ENCODE assay signal across 12 cellular contexts in the genomic region with DNA sequence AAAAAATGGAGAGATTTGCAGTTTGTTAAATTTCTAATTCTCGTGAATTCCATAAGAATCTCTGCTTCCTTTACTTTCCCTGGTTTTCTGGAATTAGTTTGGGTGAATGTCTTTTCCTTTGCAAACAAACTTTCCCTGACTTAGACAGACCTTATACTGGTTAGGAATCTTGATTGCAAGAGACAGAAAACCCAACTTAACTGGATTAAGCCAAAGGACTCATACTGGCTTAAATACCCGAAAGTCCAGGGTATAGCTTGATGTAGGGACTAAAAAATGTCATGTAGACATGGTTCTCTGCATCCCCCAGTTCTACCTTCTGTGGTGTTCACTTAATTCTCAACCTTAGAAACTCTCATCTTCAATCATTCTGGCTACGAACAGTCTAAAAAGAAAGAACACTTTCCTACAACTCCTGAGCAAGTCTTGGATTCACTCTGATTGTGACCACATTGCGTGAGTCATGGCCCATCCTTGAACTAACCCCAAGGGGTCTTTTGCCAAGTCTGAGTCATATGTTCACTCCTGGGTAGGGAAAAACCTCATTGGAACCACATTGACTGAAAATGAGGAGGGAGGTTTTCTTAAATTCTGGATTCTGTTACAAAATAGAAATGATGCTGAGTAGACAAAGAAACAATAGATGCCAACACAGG.
A peak's percentile ranks its signal among the peaks of the same experiment; 100 is the strongest.
DNase-seq lines count a peak whose midpoint lies in the region; ATAC-seq and TF ChIP-seq lines count a peak whose summit lies in the region.
"Had no signal": no experiment of that assay in that cellular context is flagged by ENCODE, and none has a peak within 500 bp of the region (broad histone marks: within the 10 kb centered on the region; RNA-seq: fewer than 3 reads in every experiment).

No MANE protein-coding gene starts in this region.

- POLR2A ChIA-PET in CD4-positive, alpha-beta T cell (lab: Charles Lee), result no interaction called here

- no peaks in the 10 kb centered on the region for H3K27me3 ChIP-seq in CD4-positive, alpha-beta T cell (ENCODE audit: control insufficient read depth, insufficient read depth, low read length)
- H3K27me3 ChIP-seq: colonic mucosa had no signal

- TF ChIP-seq CTCF in CD4-positive, alpha-beta T cell (IDR thresholded peaks at IDR 0.05), result no peak

- H3K4me3 Mint-ChIP-seq in CD4-positive, alpha-beta T cell, result no peak overlapping the region

- no peaks in the 10 kb centered on the region for H3K4me1 Mint-ChIP-seq in CD4-positive, alpha-beta T cell (ENCODE audit: low read depth)

- peak; percentile 92 for DNase-seq in AG08395 (ENCODE audit: low spot score)
- peak; percentile 91 for DNase-seq in iris pigment epithelial cell (ENCODE audit: low read depth)
- DNase-seq in HK-2 (ENCODE audit: unreplicated experiment), result no peak
- DNase-seq in cortex of kidney (lab: John Stamatoyannopoulos, UW), result no peak
- DNase-seq in CD4-positive, alpha-beta T cell, result no peak
- DNase-seq: colonic mucosa, NCI-H526 treated with DMSO at 0.1 percent for 48 hours, posterior cingulate gyrus, substantia nigra had no signal

- no peaks in the 10 kb centered on the region for H3K27me3 Mint-ChIP-seq in CD4-positive, alpha-beta T cell

- H3K36me3 Mint-ChIP-seq in CD4-positive, alpha-beta T cell (ENCODE audit: low read depth), result no peaks in the 10 kb centered on the region

- ATAC-seq in GM21447 (IDR thresholded peaks at IDR 0.05; ENCODE audit: unreplicated experiment) (peak; percentile 34), SK-N-SH treated with all-trans-retinoic acid at 6 μM for 48 hours (peak; percentile 88), HG02571 (IDR thresholded peaks at IDR 0.05; ENCODE audit: unreplicated experiment) (no peak)
- ATAC-seq in CD4-positive, alpha-beta T cell (ENCODE audit: poor library complexity), result no peak

- H3K9me3 ChIP-seq in CD4-positive, alpha-beta T cell (ENCODE audit: control insufficient read depth, low read length), result no peaks in the 10 kb centered on the region
- H3K9me3 ChIP-seq: colonic mucosa had no signal

- H3K27ac Mint-ChIP-seq in CD4-positive, alpha-beta T cell, result no peak overlapping the region

- peaks cover 7% of the 10 kb centered on the region for H3K9me3 Mint-ChIP-seq in CD4-positive, alpha-beta T cell

- intact Hi-C loops in CD4-positive, alpha-beta T cell (cut with DNase I, micrococcal nuclease), result no loop called here

- CTCF ChIA-PET in CD4-positive, alpha-beta T cell (lab: Charles Lee), result no interaction called here

- H3K27ac ChIP-seq in CD4-positive, alpha-beta T cell (ENCODE audit: low read depth, low read length), result no peak overlapping the region
- H3K27ac ChIP-seq: colonic mucosa had no signal

TF ChIP-seq in SK-N-SH treated with all-trans-retinoic acid at 6 μM for 48 hours, 23 proteins besides CTCF, POLR2A, EP300 and RAD21:
- TF ChIP-seq ISL1 (CRISPR knock-in tag; IDR thresholded peaks at IDR 0.05) (no peak), ZNF8 (CRISPR knock-in tag; IDR thresholded peaks at IDR 0.05) (no peak), TOX (CRISPR knock-in tag; IDR thresholded peaks at IDR 0.05; ENCODE audit: borderline replicate concordance) (no peak), CSDC2 (CRISPR knock-in tag; IDR thresholded peaks at IDR 0.05) (no peak), ZNF70 (CRISPR knock-in tag; IDR thresholded peaks at IDR 0.05) (no peak), OSR1 (CRISPR knock-in tag; IDR thresholded peaks at IDR 0.05) (no peak), ZNF565 (CRISPR knock-in tag; conservative IDR thresholded peaks at IDR 0.05; ENCODE audit: low read depth) (no peak), ARNTL (CRISPR knock-in tag; IDR thresholded peaks at IDR 0.05; ENCODE audit: borderline replicate concordance, low read depth) (no peak), ZFP3 (CRISPR knock-in tag; IDR thresholded peaks at IDR 0.05) (no peak), PPARA (CRISPR knock-in tag; IDR thresholded peaks at IDR 0.05; ENCODE audit: borderline replicate concordance) (no peak), RARB (CRISPR knock-in tag; IDR thresholded peaks at IDR 0.05) (no peak)
- TF ChIP-seq, protein P1, sequence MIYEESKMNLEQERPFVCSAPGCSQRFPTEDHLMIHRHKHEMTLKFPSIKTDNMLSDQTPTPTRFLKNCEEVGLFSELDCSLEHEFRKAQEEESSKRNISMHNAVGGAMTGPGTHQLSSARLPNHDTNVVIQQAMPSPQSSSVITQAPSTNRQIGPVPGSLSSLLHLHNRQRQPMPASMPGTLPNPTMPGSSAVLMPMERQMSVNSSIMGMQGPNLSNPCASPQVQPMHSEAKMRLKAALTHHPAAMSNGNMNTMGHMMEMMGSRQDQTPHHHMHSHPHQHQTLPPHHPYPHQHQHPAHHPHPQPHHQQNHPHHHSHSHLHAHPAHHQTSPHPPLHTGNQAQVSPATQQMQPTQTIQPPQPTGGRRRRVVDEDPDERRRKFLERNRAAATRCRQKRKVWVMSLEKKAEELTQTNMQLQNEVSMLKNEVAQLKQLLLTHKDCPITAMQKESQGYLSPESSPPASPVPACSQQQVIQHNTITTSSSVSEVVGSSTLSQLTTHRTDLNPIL (CRISPR knock-in tag; IDR thresholded peaks at IDR 0.05; ENCODE audit: low read depth), result no peak
- TF ChIP-seq, protein P2, sequence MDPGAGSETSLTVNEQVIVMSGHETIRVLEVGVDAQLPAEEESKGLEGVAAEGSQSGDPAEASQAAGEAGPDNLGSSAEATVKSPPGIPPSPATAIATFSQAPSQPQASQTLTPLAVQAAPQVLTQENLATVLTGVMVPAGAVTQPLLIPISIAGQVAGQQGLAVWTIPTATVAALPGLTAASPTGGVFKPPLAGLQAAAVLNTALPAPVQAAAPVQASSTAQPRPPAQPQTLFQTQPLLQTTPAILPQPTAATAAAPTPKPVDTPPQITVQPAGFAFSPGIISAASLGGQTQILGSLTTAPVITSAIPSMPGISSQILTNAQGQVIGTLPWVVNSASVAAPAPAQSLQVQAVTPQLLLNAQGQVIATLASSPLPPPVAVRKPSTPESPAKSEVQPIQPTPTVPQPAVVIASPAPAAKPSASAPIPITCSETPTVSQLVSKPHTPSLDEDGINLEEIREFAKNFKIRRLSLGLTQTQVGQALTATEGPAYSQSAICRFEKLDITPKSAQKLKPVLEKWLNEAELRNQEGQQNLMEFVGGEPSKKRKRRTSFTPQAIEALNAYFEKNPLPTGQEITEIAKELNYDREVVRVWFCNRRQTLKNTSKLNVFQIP (CRISPR knock-in tag; IDR thresholded peaks at IDR 0.05; ENCODE audit: borderline replicate concordance, low read depth), result no peak
- TF ChIP-seq, protein P3, sequence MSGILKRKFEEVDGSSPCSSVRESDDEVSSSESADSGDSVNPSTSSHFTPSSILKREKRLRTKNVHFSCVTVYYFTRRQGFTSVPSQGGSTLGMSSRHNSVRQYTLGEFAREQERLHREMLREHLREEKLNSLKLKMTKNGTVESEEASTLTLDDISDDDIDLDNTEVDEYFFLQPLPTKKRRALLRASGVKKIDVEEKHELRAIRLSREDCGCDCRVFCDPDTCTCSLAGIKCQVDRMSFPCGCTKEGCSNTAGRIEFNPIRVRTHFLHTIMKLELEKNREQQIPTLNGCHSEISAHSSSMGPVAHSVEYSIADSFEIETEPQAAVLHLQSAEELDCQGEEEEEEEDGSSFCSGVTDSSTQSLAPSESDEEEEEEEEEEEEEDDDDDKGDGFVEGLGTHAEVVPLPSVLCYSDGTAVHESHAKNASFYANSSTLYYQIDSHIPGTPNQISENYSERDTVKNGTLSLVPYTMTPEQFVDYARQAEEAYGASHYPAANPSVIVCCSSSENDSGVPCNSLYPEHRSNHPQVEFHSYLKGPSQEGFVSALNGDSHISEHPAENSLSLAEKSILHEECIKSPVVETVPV (CRISPR knock-in tag; IDR thresholded peaks at IDR 0.05), result no peak

Comparison
In these comparisons a context has a peak if more than half of its experiments do, and no peak if none do; other contexts are left out.
1. DNase-seq: peak in AG08395 (single experiment) and iris pigment epithelial cell (single experiment); none in HK-2 (single experiment), cortex of kidney (single experiment) and CD4-positive, alpha-beta T cell (0 of 10).
2. ATAC-seq: peak in GM21447 (single experiment) and SK-N-SH treated with all-trans-retinoic acid at 6 μM for 48 hours (single experiment); none in CD4-positive, alpha-beta T cell (single experiment) and HG02571 (single experiment).